In the genomic region with DNA sequence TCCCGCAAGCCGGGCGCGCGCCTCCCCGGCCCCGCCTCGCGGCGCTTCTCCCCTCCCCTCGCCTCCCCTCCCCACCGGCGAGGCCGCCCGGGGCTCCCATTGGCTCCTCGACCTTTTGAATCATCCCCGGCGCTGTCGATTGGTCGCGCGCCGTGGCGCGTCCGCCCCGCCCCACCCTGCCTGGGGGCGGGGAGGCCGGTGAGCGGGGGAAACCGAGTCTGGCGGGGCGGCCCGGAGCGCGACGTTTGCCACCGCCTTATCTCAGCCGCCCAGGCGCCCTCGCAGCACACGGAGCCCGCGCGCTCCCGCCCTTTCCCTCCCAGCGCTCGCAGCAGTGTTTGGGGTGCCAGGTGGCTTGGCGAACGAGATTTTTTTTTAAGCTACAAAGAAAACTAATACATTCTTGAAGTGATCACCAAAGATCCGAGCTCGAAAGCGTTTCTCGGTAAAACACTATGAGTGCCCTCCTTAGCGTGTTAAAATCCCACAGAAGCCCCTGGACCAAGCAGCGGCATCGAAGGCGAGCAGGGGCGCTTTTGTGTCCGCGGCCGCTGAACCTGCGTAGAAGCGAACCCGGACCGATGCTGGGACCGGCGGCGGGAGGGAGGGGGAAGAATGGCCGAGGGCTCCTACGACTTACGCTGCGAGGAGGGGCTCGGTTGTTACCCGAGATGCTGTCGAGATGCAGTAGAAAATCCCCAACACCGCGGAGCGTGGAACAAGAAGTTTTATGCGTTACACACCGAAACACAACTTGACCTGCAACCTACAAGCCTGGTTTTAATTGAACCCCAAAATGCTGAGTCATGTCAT, we compare ENCODE assay signal across 1 cellular context.
A peak's percentile ranks its signal among the peaks of the same experiment; 100 is the strongest.
TF ChIP-seq lines count a peak whose summit lies in the region.

No MANE protein-coding gene starts in this region.

TF ChIP-seq in H1, 55 proteins besides CTCF, POLR2A, EP300 and RAD21 (continued from another document):
- peak; percentile 62 for TF ChIP-seq TAF7 (optimal IDR thresholded peaks at IDR 0.05; ENCODE audit: borderline replicate concordance, low read depth, low read length)
- no peak for TF ChIP-seq USF2 (IDR thresholded peaks at IDR 0.05; ENCODE audit: low read length)
- TF ChIP-seq, protein P1, sequence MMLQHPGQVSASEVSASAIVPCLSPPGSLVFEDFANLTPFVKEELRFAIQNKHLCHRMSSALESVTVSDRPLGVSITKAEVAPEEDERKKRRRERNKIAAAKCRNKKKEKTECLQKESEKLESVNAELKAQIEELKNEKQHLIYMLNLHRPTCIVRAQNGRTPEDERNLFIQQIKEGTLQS (IDR thresholded peaks at IDR 0.05; ENCODE audit: insufficient read depth, low read depth, low read length): no peak
- TF ChIP-seq CREB1 (IDR thresholded peaks at IDR 0.05): peak; percentile 65; the same call in 1 of the 2 replicates
- peak; percentile 95 for TF ChIP-seq RBBP5 (IDR thresholded peaks at IDR 0.05; ENCODE audit: borderline replicate concordance, low read depth, low read length)
- TF ChIP-seq KDM4A (IDR thresholded peaks at IDR 0.05; ENCODE audit: low read depth, low read length, severe bottlenecking): no peak
- no peak for TF ChIP-seq JUN (IDR thresholded peaks at IDR 0.05; ENCODE audit: low read depth, low read length)
- peak; percentile 59 for TF ChIP-seq TAF1 (IDR thresholded peaks at IDR 0.05; ENCODE audit: low read depth, low read length)
- TF ChIP-seq, protein P2, sequence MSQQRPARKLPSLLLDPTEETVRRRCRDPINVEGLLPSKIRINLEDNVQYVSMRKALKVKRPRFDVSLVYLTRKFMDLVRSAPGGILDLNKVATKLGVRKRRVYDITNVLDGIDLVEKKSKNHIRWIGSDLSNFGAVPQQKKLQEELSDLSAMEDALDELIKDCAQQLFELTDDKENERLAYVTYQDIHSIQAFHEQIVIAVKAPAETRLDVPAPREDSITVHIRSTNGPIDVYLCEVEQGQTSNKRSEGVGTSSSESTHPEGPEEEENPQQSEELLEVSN (IDR thresholded peaks at IDR 0.05): peak; percentile 95
- TF ChIP-seq CTBP2 (IDR thresholded peaks at IDR 0.05; ENCODE audit: borderline replicate concordance, insufficient read depth, insufficient read length, low read length): no peak
- peak; percentile 97 for TF ChIP-seq BACH1 (IDR thresholded peaks at IDR 0.05; ENCODE audit: low read length)
- peak in 1 of 2 experiments; percentile 49; a peak in 2 of 4 replicates for TF ChIP-seq SIN3A (conservative IDR thresholded peaks at IDR 0.05 in 1 of 2, IDR thresholded peaks at IDR 0.05 in 1 of 2; ENCODE audit: low read depth in 1 of 2, low read length in 2 of 2)
- TF ChIP-seq GTF2F1 (IDR thresholded peaks at IDR 0.05; ENCODE audit: borderline replicate concordance, low read depth, low read length): no peak
- TF ChIP-seq RXRA (IDR thresholded peaks at IDR 0.05; ENCODE audit: insufficient read depth, low read depth, low read length): no peak
- TF ChIP-seq YY1 (IDR thresholded peaks at IDR 0.05; ENCODE audit: low read depth, low read length): peak; percentile 37; the same call in 1 of the 2 replicates
- no peak; the same call in none of the 2 replicates for TF ChIP-seq MAX (IDR thresholded peaks at IDR 0.05)
- no peak for TF ChIP-seq BCL11A (IDR thresholded peaks at IDR 0.05; ENCODE audit: low read depth in 2 of 2, low read length in 2 of 2)
- TF ChIP-seq POLR2AphosphoS5 (IDR thresholded peaks at IDR 0.05; ENCODE audit: low read depth, low read length): peak; percentile 53; the same call in 1 of the 2 replicates
- TF ChIP-seq JUND (IDR thresholded peaks at IDR 0.05; ENCODE audit: low read length): 0 out of 2 replicates have a peak, but pooled peaks have one; percentile 5
- TF ChIP-seq TBP (IDR thresholded peaks at IDR 0.05; ENCODE audit: low read depth, low read length): peak; percentile 37
